In the genomic region with DNA sequence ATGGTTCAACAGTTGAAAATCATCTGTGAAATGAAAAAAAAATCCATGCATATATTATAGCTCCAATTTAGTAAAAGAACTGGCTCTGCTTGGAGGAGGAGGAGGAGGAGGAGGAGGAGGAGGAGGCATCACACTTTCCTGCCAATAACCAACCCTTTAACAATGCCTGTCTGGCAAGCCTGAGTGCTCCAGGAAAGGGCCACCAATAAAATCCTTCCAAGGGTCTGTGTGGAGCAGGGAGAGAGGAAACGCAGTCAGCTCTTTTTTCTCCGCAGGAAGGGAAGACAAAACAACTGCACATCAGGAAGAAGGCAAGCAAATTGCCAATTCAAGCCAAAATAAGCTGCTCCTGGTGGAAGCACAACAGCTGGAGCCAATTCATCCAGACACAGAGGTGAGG, we compare ENCODE assay signal across 22 cellular contexts.
DNase-seq lines count a peak whose midpoint lies in the region; ATAC-seq and TF ChIP-seq lines count a peak whose summit lies in the region.
"Had no signal": no experiment of that assay in that cellular context is flagged by ENCODE, and none has a peak within 500 bp of the region (broad histone marks: within the 10 kb centered on the region; RNA-seq: fewer than 3 reads in every experiment).

No MANE protein-coding gene starts in this region.

- peaks cover 3% of the 10 kb centered on the region for H3K36me3 Mint-ChIP-seq in endothelial cell (ENCODE audit: low read depth, unreplicated experiment)

- H3K4me1 ChIP-seq in right cardiac atrium (ENCODE audit: control insufficient read depth, insufficient read depth, low read length) (peaks cover 2% of the 10 kb centered on the region), gastroesophageal sphincter (no peaks in the 10 kb centered on the region)

- H3K9me3 ChIP-seq in right cardiac atrium (ENCODE audit: control insufficient read depth, low read length) (no peaks in the 10 kb centered on the region), gastroesophageal sphincter (no peaks in the 10 kb centered on the region)

- WGBS in right cardiac atrium = 45% methylated on average over 2 of the region's 2 CpGs
- WGBS in gastroesophageal sphincter (ENCODE audit: low coverage in 1 of 2), 2 donors = 60 to 80% methylated on average over 1 to 2 of the region's 2 CpGs

- no peak overlapping the region for H3K27ac ChIP-seq in right cardiac atrium (ENCODE audit: low read length)
- peak overlapping the region; percentile 25 for H3K27ac ChIP-seq in temporal lobe (ENCODE audit: low read depth, low read length)
- no peak overlapping the region for H3K27ac ChIP-seq in gastroesophageal sphincter

- TF ChIP-seq EP300 in gastroesophageal sphincter (IDR thresholded peaks at IDR 0.05) = no peak

- no peaks in the 10 kb centered on the region for H3K27me3 ChIP-seq in right cardiac atrium (ENCODE audit: control insufficient read depth, insufficient read depth)
- H3K27me3 ChIP-seq in gastroesophageal sphincter = no peaks in the 10 kb centered on the region

- no peaks in the 10 kb centered on the region for H3K9me3 Mint-ChIP-seq in endothelial cell (ENCODE audit: unreplicated experiment)

- peaks cover 0 to 35% of the 10 kb centered on the region in 2 donors for H3K36me3 ChIP-seq in gastroesophageal sphincter

- peaks cover 4% of the 10 kb centered on the region for H3K27me3 Mint-ChIP-seq in endothelial cell (ENCODE audit: unreplicated experiment)
- H3K27me3 Mint-ChIP-seq: B cell, IgD-negative memory B cell had no signal

- no peak for TF ChIP-seq CTCF in endothelial cell (IDR thresholded peaks at IDR 0.05; ENCODE audit: unreplicated experiment)
- no peak for TF ChIP-seq CTCF in gastroesophageal sphincter (IDR thresholded peaks at IDR 0.05)

- no peak overlapping the region for H3K4me3 Mint-ChIP-seq in endothelial cell (ENCODE audit: unreplicated experiment)
- H3K4me3 Mint-ChIP-seq: B cell, CD14-positive monocyte, GM23338, IgD-negative memory B cell had no signal

- peaks cover 24% of the 10 kb centered on the region for H3K4me1 Mint-ChIP-seq in endothelial cell (ENCODE audit: unreplicated experiment)
- H3K4me1 Mint-ChIP-seq: CD14-positive monocyte had no signal

- H3K27ac Mint-ChIP-seq in endothelial cell (ENCODE audit: unreplicated experiment) = peak overlapping the region; percentile 80
- H3K27ac Mint-ChIP-seq: B cell, CD14-positive monocyte, GM23338, IgD-negative memory B cell had no signal

- peak; percentile 71 to 83 for ATAC-seq in right cardiac atrium
- no peak for ATAC-seq in Right ventricle myocardium inferior
- no peak for ATAC-seq in gastroesophageal sphincter
- ATAC-seq: GM23338, PC-3 had no signal

- DNase-seq in right cardiac atrium (no peak), Right ventricle myocardium inferior (ENCODE audit: missing footprints) (no peak), endothelial cell (ENCODE audit: low spot score) (no peak), midbrain (lab: John Stamatoyannopoulos, UW) (peak; percentile 48), NCI-H69 (lab: John Stamatoyannopoulos, UW) (no peak), HPDE6-E6E7 (ENCODE audit: extremely low spot score) (no peak)
- DNase-seq: HCEC 1CT, Karpas-422, NCI-H1417, NCI-H1694 treated with DMSO at 0.1 percent for 48 hours, NCI-H2081 treated with DMSO at 0.1 percent for 48 hours, NCI-H2171 treated with DMSO at 0.1 percent for 48 hours, NCI-H446, NCI-H526, PC-3, SHP77 treated with DMSO at 0.1 percent for 48 hours had no signal

- H3K4me3 ChIP-seq in right cardiac atrium (ENCODE audit: low read length) (no peak overlapping the region), gastroesophageal sphincter (no peak overlapping the region)
- H3K4me3 ChIP-seq: GM23338 had no signal

- TF ChIP-seq POLR2A in gastroesophageal sphincter (IDR thresholded peaks at IDR 0.05) = no peak

- intact Hi-C loops in right cardiac atrium (cut with DNase I) (no loop called here), Right ventricle myocardium inferior (cut with DNase I) (no loop called here)

Comparison
In these comparisons a context has a peak if more than half of its experiments do, and no peak if none do; other contexts are left out.
1. ATAC-seq: peak in right cardiac atrium (2 of 2); none in Right ventricle myocardium inferior (single experiment) and gastroesophageal sphincter (single experiment).